Comparison of ENCODE assay signal across 10 cellular contexts in genomic region chrX:14528629-14529287, GRCh38. TPM values are rescaled to one million over a fixed set of nuclear protein-coding genes. Genes with fewer than 3 reads are reported as not detected.
DNase-seq lines count a peak whose midpoint lies in the region; ATAC-seq and TF ChIP-seq lines count a peak whose summit lies in the region.
"Had no signal": no experiment of that assay in that cellular context is flagged by ENCODE, and none has a peak within 500 bp of the region (broad histone marks: within the 10 kb centered on the region; RNA-seq: fewer than 3 reads in every experiment).

No MANE protein-coding gene starts in this region.

- ATAC-seq in RWPE2 (ENCODE audit: low read depth) (0 out of 3 replicates have a peak, but pooled peaks have one; percentile 40), GM18505 (IDR thresholded peaks at IDR 0.05; ENCODE audit: unreplicated experiment) (no peak)

- TF ChIP-seq POLR2A in GM18505 (IDR thresholded peaks at IDR 0.05; ENCODE audit: borderline replicate concordance, extremely low read depth, insufficient read depth, insufficient read length), result no peak

- H3K27me3 ChIP-seq in RWPE2 (ENCODE audit: insufficient read depth, poor library complexity, severe bottlenecking) (no peaks in the 10 kb centered on the region), iPS-18a (ENCODE audit: control insufficient read depth, insufficient read depth, low read length) (no peaks in the 10 kb centered on the region)

- H3K9me3 ChIP-seq in RWPE2 (ENCODE audit: severe bottlenecking) (no peaks in the 10 kb centered on the region), iPS-18a (ENCODE audit: control insufficient read depth, low read depth, low read length) (no peaks in the 10 kb centered on the region)
- H3K9me3 ChIP-seq: BLaER1 had no signal

- H3K4me1 ChIP-seq in RWPE2 (ENCODE audit: insufficient read depth, poor library complexity, severe bottlenecking) (no peaks in the 10 kb centered on the region), iPS-18a (ENCODE audit: control insufficient read depth, low read depth, low read length) (peaks cover 5% of the 10 kb centered on the region)
- H3K4me1 ChIP-seq: BLaER1 had no signal

- DNase-seq in NCI-H1436 (lab: John Stamatoyannopoulos, UW) (peak; percentile 41), NCI-H1436 treated with DMSO at 0.1 percent for 48 hours (lab: John Stamatoyannopoulos, UW) (no peak), RWPE2 (ENCODE audit: low spot score) (no peak), astrocyte of the cerebellum (ENCODE audit: low read depth) (peak; percentile 6)
- peak; percentile 30 for DNase-seq in Jurkat, Clone E6-1 (ENCODE audit: low read depth, low spot score)
- DNase-seq in stimulated activated CD4-positive, alpha-beta T cell treated with anti-CD3 and anti-CD28 coated beads, Interleukin-12 subunit alpha, Interleukin-12 subunit beta, amount 100 ng/mL, for 48 hours (ENCODE audit: low read depth in 2 of 3, low spot score in 1 of 3), result peak; percentile 31 to 64 (median 43)

- no peak overlapping the region for H3K4me3 ChIP-seq in Jurkat, Clone E6-1 (ENCODE audit: low read length)
- H3K4me3 ChIP-seq in RWPE2 (ENCODE audit: severe bottlenecking) (no peak overlapping the region), astrocyte of the cerebellum (ENCODE audit: low read depth, low read length) (no peak overlapping the region), iPS-18a (ENCODE audit: low read length) (peak overlapping the region; percentile 63)
- H3K4me3 ChIP-seq: BLaER1 had no signal

- H3K9ac ChIP-seq in iPS-18a (ENCODE audit: low read length), result no peak overlapping the region
- H3K9ac ChIP-seq: BLaER1 had no signal

- TF ChIP-seq CTCF in RWPE2 (IDR thresholded peaks at IDR 0.05; ENCODE audit: poor library complexity, severe bottlenecking) (peak; percentile 45), astrocyte of the cerebellum (IDR thresholded peaks at IDR 0.05; ENCODE audit: low read depth, low read length, missing control alignments) (peak; percentile 33)

- no peak overlapping the region for H3K27ac ChIP-seq in RWPE2 (ENCODE audit: poor library complexity, severe bottlenecking)
- H3K27ac ChIP-seq in iPS-18a (ENCODE audit: low read length), result no peak overlapping the region
- H3K27ac ChIP-seq: BLaER1 had no signal

- in situ Hi-C loops in astrocyte of the cerebellum (cut with HindIII; ENCODE audit: low sequenced_read_pairs), result no loop called here

- H3K36me3 ChIP-seq in RWPE2 (ENCODE audit: low read depth), result no peaks in the 10 kb centered on the region
- H3K36me3 ChIP-seq in iPS-18a (ENCODE audit: control insufficient read depth, low read depth, low read length), result no peaks in the 10 kb centered on the region
- H3K36me3 ChIP-seq: BLaER1 had no signal

RNA-seq across cellular contexts. Expression of gene GLRA2, which starts 0.6 kb away (rescaled TPM):
- polyA plus RNA-seq in Jurkat, Clone E6-1 (2012; ENCODE audit: insufficient read depth, insufficient read length), result not detected
- polyA plus RNA-seq: endothelial cell of umbilical vein had no signal

Comparison
In these comparisons a context has a peak if more than half of its experiments do, and no peak if none do; other contexts are left out.
1. DNase-seq: peak in NCI-H1436 (single experiment), Jurkat, Clone E6-1 (single experiment), astrocyte of the cerebellum (single experiment) and stimulated activated CD4-positive, alpha-beta T cell treated with anti-CD3 and anti-CD28 coated beads, Interleukin-12 subunit alpha, Interleukin-12 subunit beta, amount 100 ng/mL, for 48 hours (3 of 3); none in NCI-H1436 treated with DMSO at 0.1 percent for 48 hours (single experiment) and RWPE2 (single experiment).